Comparison of ENCODE assay signal across 8 cellular contexts in genomic region chr19:18173572-18174294, GRCh38. TPM values are rescaled to one million over a fixed set of nuclear protein-coding genes. Genes with fewer than 3 reads are reported as not detected.
DNase-seq lines count a peak whose midpoint lies in the region; ATAC-seq and TF ChIP-seq lines count a peak whose summit lies in the region.

IFI30 (plus strand) TSS chr19:18173813; CDS start chr19:18173842, 29 bp downstream.

- CTCF ChIA-PET in activated CD4-positive, alpha-beta memory T cell treated with anti-CD3 and anti-CD28 coated beads, Interleukin-2, amount 10 ng/mL, durations not matched to agents 7 days and 5 days (lab: Charles Lee), result interaction anchor here (0.7 to 2.0 kb wide), 5 partner anchors 19 to 155 kb away, joined by 3 to 9 read pairs (median 3); partner anchors contain the start of gene MPV17L2

- no peaks in the 10 kb centered on the region for H3K36me3 ChIP-seq in mucosa of stomach (ENCODE audit: control insufficient read depth, insufficient read depth, low read length)
- H3K36me3 ChIP-seq in testis (ENCODE audit: low read depth, missing control alignments), result no peaks in the 10 kb centered on the region

- TF ChIP-seq CTCF in testis (IDR thresholded peaks at IDR 0.05), result no peak

- peak; percentile 43 for DNase-seq in activated gamma-delta T cell treated with Interleukin-2 at 50 U/mL for 16 hours
- no peak for DNase-seq in activated gamma-delta T cell (lab: John Stamatoyannopoulos, UW)
- peak; percentile 26 for DNase-seq in NCI-H226
- peak; percentile 72 for DNase-seq in activated CD4-positive, alpha-beta memory T cell treated with anti-CD3 and anti-CD28 coated beads, Interleukin-2, amount 10 ng/mL, durations not matched to agents 7 days and 5 days
- DNase-seq in epidermal melanocyte (ENCODE audit: insufficient read length, low spot score), result peak; percentile 84
- peak; percentile 62 for DNase-seq in testis

- peaks cover 18% of the 10 kb centered on the region for H3K36me3 Mint-ChIP-seq in activated CD4-positive, alpha-beta memory T cell treated with anti-CD3 and anti-CD28 coated beads, Interleukin-2, amount 10 ng/mL, durations not matched to agents 7 days and 5 days (ENCODE audit: low read depth)

- 1 to 2% methylated on average over 13 to 47 of the region's 47 CpGs for whole genome bisulfite sequencing in testis, 2 donors

- no peak for TF ChIP-seq POLR2A in testis (IDR thresholded peaks at IDR 0.05)

- H3K27ac Mint-ChIP-seq in activated CD4-positive, alpha-beta memory T cell treated with anti-CD3 and anti-CD28 coated beads, Interleukin-2, amount 10 ng/mL, durations not matched to agents 7 days and 5 days, result peak within 1 kb of the TSS; percentile 75

- H3K27me3 ChIP-seq in mucosa of stomach (ENCODE audit: control insufficient read depth, insufficient read depth, low read length) (no peaks in the 10 kb centered on the region), testis (no peaks in the 10 kb centered on the region)

- H3K4me1 ChIP-seq in mucosa of stomach (ENCODE audit: control insufficient read depth, insufficient read depth, low read length), result peaks cover 16% of the 10 kb centered on the region
- H3K4me1 ChIP-seq in testis, result peaks cover 9% of the 10 kb centered on the region

- peak within 1 kb of the TSS in 1 of 2 donors; percentile 26 for H3K27ac ChIP-seq in testis

- peak within 1 kb of the TSS; percentile 85 for H3K4me3 Mint-ChIP-seq in activated CD4-positive, alpha-beta memory T cell treated with anti-CD3 and anti-CD28 coated beads, Interleukin-2, amount 10 ng/mL, durations not matched to agents 7 days and 5 days

- intact Hi-C loops in testis (cut with DNase I; ENCODE audit: low total_unique reads), result no loop called here

- H3K4me3 ChIP-seq in mucosa of stomach (ENCODE audit: low read length) (peak within 1 kb of the TSS; percentile 67), testis (peak within 1 kb of the TSS; percentile 55 to 65)

- no peaks in the 10 kb centered on the region for H3K9me3 ChIP-seq in mucosa of stomach (ENCODE audit: control insufficient read depth, low read length)
- no peaks in the 10 kb centered on the region for H3K9me3 ChIP-seq in testis

- H3K4me1 Mint-ChIP-seq in activated CD4-positive, alpha-beta memory T cell treated with anti-CD3 and anti-CD28 coated beads, Interleukin-2, amount 10 ng/mL, durations not matched to agents 7 days and 5 days, result peaks cover 26% of the 10 kb centered on the region

- POLR2A ChIA-PET in activated CD4-positive, alpha-beta memory T cell treated with anti-CD3 and anti-CD28 coated beads, Interleukin-2, amount 10 ng/mL, durations not matched to agents 7 days and 5 days (lab: Charles Lee), result interaction anchor here (1.0 to 2.2 kb wide), 7 partner anchors 10 to 149 kb away, joined by 3 to 7 read pairs (median 4); partner anchors contain the start of genes IL12RB1 and LSM4

- H3K9me3 Mint-ChIP-seq in activated CD4-positive, alpha-beta memory T cell treated with anti-CD3 and anti-CD28 coated beads, Interleukin-2, amount 10 ng/mL, durations not matched to agents 7 days and 5 days, result no peaks in the 10 kb centered on the region

- H3K9ac ChIP-seq in mucosa of stomach (ENCODE audit: low read length), result peak within 1 kb of the TSS; percentile 65

- H3K27me3 Mint-ChIP-seq in activated CD4-positive, alpha-beta memory T cell treated with anti-CD3 and anti-CD28 coated beads, Interleukin-2, amount 10 ng/mL, durations not matched to agents 7 days and 5 days, result no peaks in the 10 kb centered on the region

- peak; percentile 49 for ATAC-seq in HG02852 (IDR thresholded peaks at IDR 0.05; ENCODE audit: unreplicated experiment)

RNA-seq across cellular contexts. Expression of gene IFI30, which starts in this region (rescaled TPM):
- total RNA-seq in activated CD4-positive, alpha-beta memory T cell treated with anti-CD3 and anti-CD28 coated beads, Interleukin-2, amount 10 ng/mL, durations not matched to agents 7 days and 5 days, result 10 to 100 TPM; 48.0 to 55.6 TPM
- total RNA-seq in testis, result 1 to 10 TPM; 3.2 to 7.4 TPM
- 47.6 TPM for polyA plus RNA-seq in testis (ENCODE audit: insufficient read depth, low read depth, low replicate concordance)

Comparison
In these comparisons a context has a peak if more than half of its experiments do, and no peak if none do; other contexts are left out.
1. RNA of gene IFI30 (total RNA-seq): 48.0 to 55.6 TPM in activated CD4-positive, alpha-beta memory T cell treated with anti-CD3 and anti-CD28 coated beads, Interleukin-2, amount 10 ng/mL, durations not matched to agents 7 days and 5 days; 3.2 to 7.4 TPM in testis; every median in the first group is over 4 times any median in the second.